25 cellular contexts compared by ENCODE assay signal in the genomic region with DNA sequence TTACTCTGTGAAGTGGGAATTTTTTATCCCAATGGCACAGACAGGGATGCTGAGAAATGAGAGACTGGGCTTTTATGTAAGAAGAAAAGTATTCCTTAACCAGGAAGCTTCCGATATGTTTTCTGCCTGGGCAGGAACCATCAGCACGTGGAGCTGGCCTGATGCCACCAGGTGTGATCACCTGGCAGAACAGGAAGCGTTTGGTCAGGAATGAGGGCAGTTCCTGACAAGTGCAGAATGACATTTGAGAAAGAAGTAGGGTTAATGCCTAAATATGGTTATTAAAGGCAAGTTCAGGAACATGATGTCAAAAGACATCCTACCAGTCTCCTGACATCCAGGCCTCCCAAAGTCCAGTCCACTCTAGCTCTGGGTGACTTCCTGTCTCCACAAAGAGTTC.
DNase-seq lines count a peak whose midpoint lies in the region; ATAC-seq, FAIRE-seq and TF ChIP-seq lines count a peak whose summit lies in the region.
"Had no signal": no experiment of that assay in that cellular context is flagged by ENCODE, and none has a peak within 500 bp of the region (broad histone marks: within the 10 kb centered on the region; RNA-seq: fewer than 3 reads in every experiment).

No MANE protein-coding gene starts in this region.

- H3K9me3 Mint-ChIP-seq in effector memory CD8-positive, alpha-beta T cell: no peaks in the 10 kb centered on the region
- H3K9me3 Mint-ChIP-seq: activated CD4-positive, alpha-beta memory T cell treated with anti-CD3 and anti-CD28 coated beads for 36 hours had no signal

- no peak overlapping the region for H3K27ac Mint-ChIP-seq in effector memory CD8-positive, alpha-beta T cell
- H3K27ac Mint-ChIP-seq: activated B cell treated with CpG ODN at 0.5 μM for 24 hours; activated CD4-positive, alpha-beta memory T cell treated with anti-CD3 and anti-CD28 coated beads for 36 hours; memory B cell; natural killer cell; stimulated activated naive B cell treated with anti-CD40 and anti-IgM and Interleukin-4, amounts not matched to agents 10 μg/mL and 1 μg/mL and 100 μg/mL, for 72 hours had no signal

- ATAC-seq in effector memory CD8-positive, alpha-beta T cell (replicated peaks): no peak
- ATAC-seq in HG02885 (IDR thresholded peaks at IDR 0.05; ENCODE audit: poor library complexity, unreplicated experiment): no peak
- ATAC-seq: gastroesophageal sphincter; natural killer cell; sciatic nerve; SK-N-SH treated with all-trans-retinoic acid at 6 μM for 48 hours; stimulated activated naive B cell treated with anti-CD40 and anti-IgM and Interleukin-4, amounts not matched to agents 10 μg/mL and 1 μg/mL and 100 μg/mL, for 72 hours had no signal

- DNase-seq in NCI-H1105 treated with DMSO at 0.1 percent for 48 hours (lab: John Stamatoyannopoulos, UW) (peak; percentile 19), NCI-H1105 (lab: John Stamatoyannopoulos, UW) (no peak), bronchial epithelial cell (ENCODE audit: low read depth) (peak; percentile 98), myocyte (ENCODE audit: low read depth) (peak; percentile 18), NCI-H748 (lab: John Stamatoyannopoulos, UW; ENCODE audit: unreplicated experiment) (no peak)
- no peak for DNase-seq in effector memory CD8-positive, alpha-beta T cell
- no peak for DNase-seq in activated T-cell treated with anti-CD3 and anti-CD28 coated beads, Interleukin-2, amount 50 U/mL, for 48 hours
- DNase-seq: 8988T; activated B cell treated with CpG ODN at 0.5 μM for 24 hours; activated CD4-positive, alpha-beta memory T cell treated with anti-CD3 and anti-CD28 coated beads for 36 hours; activated gamma-delta T cell treated with Interleukin-2 at 50 U/mL for 16 hours; adrenal gland; Caco-2; dermis blood vessel endothelial cell; natural killer cell; NCI-H1436 treated with DMSO at 0.1 percent for 48 hours; NCI-H446; stimulated activated naive B cell treated with anti-CD40 and anti-IgM and Interleukin-4, amounts not matched to agents 10 μg/mL and 1 μg/mL and 100 μg/mL, for 72 hours had no signal

- H3K4me1 Mint-ChIP-seq in effector memory CD8-positive, alpha-beta T cell (ENCODE audit: low read depth in 2 of 2): no peaks in the 10 kb centered on the region
- H3K4me1 Mint-ChIP-seq: activated B cell treated with CpG ODN at 0.5 μM for 24 hours; memory B cell; natural killer cell; stimulated activated naive B cell treated with anti-CD40 and anti-IgM and Interleukin-4, amounts not matched to agents 10 μg/mL and 1 μg/mL and 100 μg/mL, for 72 hours had no signal

- H3K4me3 Mint-ChIP-seq in effector memory CD8-positive, alpha-beta T cell: no peak overlapping the region
- H3K4me3 Mint-ChIP-seq: activated B cell treated with CpG ODN at 0.5 μM for 24 hours; activated CD4-positive, alpha-beta memory T cell treated with anti-CD3 and anti-CD28 coated beads for 36 hours; memory B cell; natural killer cell; stimulated activated naive B cell treated with anti-CD40 and anti-IgM and Interleukin-4, amounts not matched to agents 10 μg/mL and 1 μg/mL and 100 μg/mL, for 72 hours had no signal

- FAIRE-seq in bronchial epithelial cell (lab: Jason Lieb, UNC): peak; percentile 99
- FAIRE-seq: GM18507 had no signal

- H3K36me3 Mint-ChIP-seq in effector memory CD8-positive, alpha-beta T cell (ENCODE audit: insufficient read depth): no peaks in the 10 kb centered on the region
- H3K36me3 Mint-ChIP-seq: activated CD4-positive, alpha-beta memory T cell treated with anti-CD3 and anti-CD28 coated beads for 36 hours; memory B cell; natural killer cell; stimulated activated naive B cell treated with anti-CD40 and anti-IgM and Interleukin-4, amounts not matched to agents 10 μg/mL and 1 μg/mL and 100 μg/mL, for 72 hours had no signal

- H3K4me3 ChIP-seq in bronchial epithelial cell (ENCODE audit: low read depth, low read length): no peak overlapping the region
- H3K4me3 ChIP-seq: adrenal gland, gastroesophageal sphincter, tibial nerve had no signal

- no peaks in the 10 kb centered on the region for H3K27me3 Mint-ChIP-seq in effector memory CD8-positive, alpha-beta T cell
- H3K27me3 Mint-ChIP-seq: activated CD4-positive, alpha-beta memory T cell treated with anti-CD3 and anti-CD28 coated beads for 36 hours had no signal

- no peak for TF ChIP-seq CTCF in bronchial epithelial cell (IDR thresholded peaks at IDR 0.05; ENCODE audit: insufficient read depth, low read length, severe bottlenecking)

- no peaks in the 10 kb centered on the region for H3K27me3 ChIP-seq in bronchial epithelial cell (ENCODE audit: control insufficient read depth, insufficient read depth, low read length)
- H3K27me3 ChIP-seq: adrenal gland, gastroesophageal sphincter, tibial nerve had no signal

- no peaks in the 10 kb centered on the region for H3K36me3 ChIP-seq in bronchial epithelial cell (ENCODE audit: control insufficient read depth, insufficient read depth, low read length)
- H3K36me3 ChIP-seq: adrenal gland, gastroesophageal sphincter, tibial nerve had no signal

Comparison
In these comparisons a context has a peak if more than half of its experiments do, and no peak if none do; other contexts are left out.
1. DNase-seq: peak in NCI-H1105 treated with DMSO at 0.1 percent for 48 hours (single experiment), bronchial epithelial cell (single experiment) and myocyte (single experiment); none in NCI-H1105 (single experiment), NCI-H748 (single experiment), effector memory CD8-positive, alpha-beta T cell (0 of 3) and activated T-cell treated with anti-CD3 and anti-CD28 coated beads, Interleukin-2, amount 50 U/mL, for 48 hours (0 of 2).